8 cellular contexts compared by ENCODE assay signal in the genomic region with DNA sequence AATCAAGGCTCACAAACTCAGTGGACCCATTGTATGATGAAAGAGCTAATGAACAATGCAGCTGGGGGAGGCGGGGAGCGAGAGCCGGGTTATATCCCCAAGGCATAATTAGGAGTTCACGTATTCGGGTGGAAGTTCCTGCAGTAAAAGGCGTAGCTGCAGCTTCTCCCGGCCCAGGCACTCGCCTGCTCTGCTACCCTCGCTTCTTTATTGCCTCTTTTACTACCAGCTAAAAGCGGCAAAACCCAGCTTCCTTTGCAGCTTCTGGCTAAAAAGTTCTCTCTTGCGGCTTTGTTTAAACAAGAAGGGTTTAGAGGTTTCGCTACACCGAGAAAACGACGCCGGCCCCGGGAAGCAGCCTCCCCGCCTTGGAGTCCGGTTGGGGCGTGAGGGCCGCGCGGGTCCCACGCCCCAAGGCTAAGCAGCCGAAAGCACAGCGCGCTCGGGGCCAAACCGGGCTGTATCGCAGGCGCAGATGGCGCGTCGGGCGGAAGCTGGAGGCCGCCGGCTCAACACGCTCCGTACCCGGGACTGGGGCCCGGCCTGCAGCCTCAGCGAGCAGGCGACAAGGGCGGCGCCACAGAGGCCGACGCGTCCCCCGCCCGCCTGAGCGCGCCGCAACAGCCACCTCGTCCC. TPM values are rescaled to one million over a fixed set of nuclear protein-coding genes. Genes with fewer than 3 reads are reported as not detected.
DNase-seq lines count a peak whose midpoint lies in the region; ATAC-seq and TF ChIP-seq lines count a peak whose summit lies in the region.

No MANE protein-coding gene starts in this region.

- peak in 2 of 4 donors; percentile 81 to 84 for TF ChIP-seq POLR2A in esophagus squamous epithelium (IDR thresholded peaks at IDR 0.05)

- intact Hi-C loops in esophagus squamous epithelium (cut with DNase I) = loop anchor here (10.0 kb wide), 1 partner anchor 55 kb away; no protein-coding TSS in a partner anchor

- DNase-seq in BE2C = peak; percentile 66
- DNase-seq in NCI-H2081 treated with DMSO at 0.1 percent for 48 hours (lab: John Stamatoyannopoulos, UW) = peak; percentile 58
- peak; percentile 37 to 51 for DNase-seq in activated CD4-positive, alpha-beta T cell treated with anti-CD3 and anti-CD28 coated beads, Interleukin-2, amount 50 U/mL, for 48 hours
- peak; percentile 58 for DNase-seq in esophagus squamous epithelium (lab: John Stamatoyannopoulos, UW)

- H3K4me1 ChIP-seq in BE2C (peaks cover 4% of the 10 kb centered on the region), esophagus squamous epithelium (peaks cover 20 to 56% (median 24%) of the 10 kb centered on the region in 3 donors), mucosa of rectum (ENCODE audit: control insufficient read depth in 2 of 2, insufficient read depth in 2 of 2, low read length in 2 of 2) (peaks cover 21 to 34% of the 10 kb centered on the region in 2 donors), urinary bladder (ENCODE audit: insufficient read depth) (peaks cover 3% of the 10 kb centered on the region)

- H3K4me3 ChIP-seq in BE2C (ENCODE audit: low read depth, low read length) (peak overlapping the region; percentile 89), esophagus squamous epithelium (peak overlapping the region; percentile 85 to 99 (median 90)), mucosa of rectum (ENCODE audit: low read length in 2 of 2) (peak overlapping the region; percentile 91 to 92), urinary bladder (ENCODE audit: low read depth, low read length) (peak overlapping the region; percentile 73)

- H3K9me3 ChIP-seq in BE2C (no peaks in the 10 kb centered on the region), esophagus squamous epithelium (no peaks in the 10 kb centered on the region), mucosa of rectum (ENCODE audit: control insufficient read depth in 2 of 2, low read length in 2 of 2) (no peaks in the 10 kb centered on the region)

- H3K36me3 ChIP-seq in BE2C (peaks cover 7% of the 10 kb centered on the region; the same call in 1 of the 2 replicates), esophagus squamous epithelium (no peaks in the 10 kb centered on the region), mucosa of rectum (ENCODE audit: control insufficient read depth in 2 of 2, insufficient read depth in 2 of 2, low read length in 2 of 2) (peaks cover 0 to 2% of the 10 kb centered on the region in 2 donors), urinary bladder (ENCODE audit: insufficient read depth) (no peaks in the 10 kb centered on the region)

- ATAC-seq in GM18511 (IDR thresholded peaks at IDR 0.05; ENCODE audit: unreplicated experiment) (peak; percentile 69), HG02938 (IDR thresholded peaks at IDR 0.05; ENCODE audit: unreplicated experiment) (peak; percentile 45)

- 0 to 2% methylated on average over 11 to 29 of the region's 54 CpGs for WGBS in esophagus squamous epithelium, 2 donors
- under 1% methylated on average over 54 of the region's 54 CpGs for WGBS in urinary bladder

- H3K9ac ChIP-seq in mucosa of rectum (ENCODE audit: low read depth in 1 of 2, low read length in 2 of 2) = peak overlapping the region; percentile 93 to 96

- H3K27ac ChIP-seq in esophagus squamous epithelium (peak overlapping the region; percentile 98 to 100 (median 99)), mucosa of rectum (ENCODE audit: low read depth in 2 of 2, low read length in 2 of 2) (peak overlapping the region; percentile 98 to 99), urinary bladder (ENCODE audit: low read depth) (peak overlapping the region; percentile 95)

- TF ChIP-seq CTCF in BE2C (IDR thresholded peaks at IDR 0.05; ENCODE audit: low read depth, low read length) = no peak
- no peak for TF ChIP-seq CTCF in esophagus squamous epithelium (IDR thresholded peaks at IDR 0.05)

- H3K27me3 ChIP-seq in BE2C = no peaks in the 10 kb centered on the region
- no peaks in the 10 kb centered on the region for H3K27me3 ChIP-seq in esophagus squamous epithelium
- no peaks in the 10 kb centered on the region for H3K27me3 ChIP-seq in mucosa of rectum (ENCODE audit: control insufficient read depth in 2 of 2, insufficient read depth in 2 of 2, low read length in 2 of 2)

RNA-seq across cellular contexts. Expression of a gene that starts 1.6 kb away (rescaled TPM):
- 15.9 TPM for polyA plus RNA-seq in BE2C (2012; ENCODE audit: insufficient read depth, insufficient read length, low read depth)
- total RNA-seq in esophagus squamous epithelium (10 to 100 TPM in 1 of 4 donors, 1 to 10 TPM in 3; 4.2 to 11.3 (median 7.4) TPM), urinary bladder (14.2 TPM)
- polyA plus RNA-seq in urinary bladder = 10.3 TPM

Comparison
In these comparisons a context has a peak if more than half of its experiments do, and no peak if none do; other contexts are left out.
1. Peak in every context shown above with its lines: DNase-seq, ATAC-seq, H3K4me3 ChIP-seq and H3K27ac ChIP-seq.